25 cellular contexts compared by ENCODE assay signal in the genomic region with DNA sequence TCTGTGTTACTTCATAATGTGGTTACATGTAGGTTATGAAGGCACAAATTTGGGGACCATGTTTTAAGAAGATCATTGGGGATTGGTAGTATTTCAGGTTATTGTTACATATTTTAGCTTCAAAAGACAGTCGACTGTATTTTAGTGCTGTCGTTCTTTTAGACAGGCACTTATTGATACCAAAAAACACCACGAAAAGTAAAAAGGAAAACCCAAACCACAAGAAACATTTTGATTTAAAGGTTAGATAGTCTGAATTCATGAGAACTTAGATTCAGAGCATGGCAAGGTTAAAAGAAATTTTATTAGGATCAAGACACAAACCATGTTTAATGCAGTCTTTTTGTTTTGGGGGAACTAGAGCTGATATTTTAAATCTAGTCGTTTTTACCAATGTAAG.
A peak's percentile ranks its signal among the peaks of the same experiment; 100 is the strongest.
DNase-seq lines count a peak whose midpoint lies in the region; ATAC-seq, FAIRE-seq and TF ChIP-seq lines count a peak whose summit lies in the region.
"Had no signal": no experiment of that assay in that cellular context is flagged by ENCODE, and none has a peak within 500 bp of the region (broad histone marks: within the 10 kb centered on the region; RNA-seq: fewer than 3 reads in every experiment).

No MANE protein-coding gene starts in this region.

- TF ChIP-seq CTCF in D721Med (IDR thresholded peaks at IDR 0.05; ENCODE audit: insufficient read depth, missing control alignments) (no peak), endodermal cell (conservative IDR thresholded peaks at IDR 0.05) (no peak)

- no peaks in the 10 kb centered on the region for H3K27me3 Mint-ChIP-seq in CD4-positive, CD25-positive, alpha-beta regulatory T cell
- peaks cover 3% of the 10 kb centered on the region for H3K27me3 Mint-ChIP-seq in T-helper 2 cell treated with Interferon-gamma antibody and Interleukin-4, amounts not matched to agents 5 μg/mL and 100 μg/mL, for 36 hours (ENCODE audit: low read depth)
- H3K27me3 Mint-ChIP-seq in endodermal cell (ENCODE audit: insufficient read depth) (no peaks in the 10 kb centered on the region), T-cell (no peaks in the 10 kb centered on the region)
- H3K27me3 Mint-ChIP-seq: CD4-positive, alpha-beta memory T cell had no signal

- FAIRE-seq in D721Med (lab: Jason Lieb, UNC): peak; percentile 60
- FAIRE-seq: H54 had no signal

- CTCF ChIA-PET in T-cell (lab: Charles Lee): interaction anchor here in 1 of 2 donors (0.5 kb wide), 1 partner anchor 527 kb away, joined by 3 read pairs; no protein-coding TSS in a partner anchor

- peak overlapping the region; percentile 29 for H3K4me3 ChIP-seq in CD4-positive, CD25-positive, alpha-beta regulatory T cell (ENCODE audit: low read depth, low read length)
- H3K4me3 ChIP-seq in endodermal cell (ENCODE audit: low read length): peak overlapping the region; percentile 20
- H3K4me3 ChIP-seq: A549; BLaER1 treated with 17β-estradiol and CSF1 and Interleukin-3, amounts not matched to agents 10 nM and 100 nM; PC-9; SJCRH30 had no signal

- H3K4me1 Mint-ChIP-seq in CD4-positive, CD25-positive, alpha-beta regulatory T cell: peaks cover 12 to 31% (median 26%) of the 10 kb centered on the region in 4 donors
- peaks cover 13% of the 10 kb centered on the region for H3K4me1 Mint-ChIP-seq in T-helper 2 cell treated with Interferon-gamma antibody and Interleukin-4, amounts not matched to agents 5 μg/mL and 100 μg/mL, for 36 hours (ENCODE audit: low read depth)
- H3K4me1 Mint-ChIP-seq in endodermal cell (peaks cover 21% of the 10 kb centered on the region), T-cell (peaks cover 27 to 51% (median 28%) of the 10 kb centered on the region in 3 donors)

- H3K27ac ChIP-seq in CD4-positive, CD25-positive, alpha-beta regulatory T cell (ENCODE audit: insufficient read depth, low read length, poor library complexity, severe bottlenecking): no peak overlapping the region
- no peak overlapping the region for H3K27ac ChIP-seq in endodermal cell (ENCODE audit: low read depth, low read length)
- H3K27ac ChIP-seq: A549; BLaER1 treated with 17β-estradiol and CSF1 and Interleukin-3, amounts not matched to agents 10 nM and 100 nM; PC-9; SJCRH30 had no signal

- POLR2A ChIA-PET in T-cell (lab: Charles Lee): no interaction called here

- H3K36me3 Mint-ChIP-seq in CD4-positive, CD25-positive, alpha-beta regulatory T cell: no peaks in the 10 kb centered on the region
- no peaks in the 10 kb centered on the region for H3K36me3 Mint-ChIP-seq in T-helper 2 cell treated with Interferon-gamma antibody and Interleukin-4, amounts not matched to agents 5 μg/mL and 100 μg/mL, for 36 hours (ENCODE audit: low read depth)
- H3K36me3 Mint-ChIP-seq in endodermal cell (ENCODE audit: low read depth) (no peaks in the 10 kb centered on the region), T-cell (peaks cover 3% of the 10 kb centered on the region)

- H3K27ac Mint-ChIP-seq in CD4-positive, CD25-positive, alpha-beta regulatory T cell: peak overlapping the region in 2 of 3 donors; percentile 19 to 32
- H3K27ac Mint-ChIP-seq in T-helper 2 cell treated with Interferon-gamma antibody and Interleukin-4, amounts not matched to agents 5 μg/mL and 100 μg/mL, for 36 hours: no peak overlapping the region
- no peak overlapping the region for H3K27ac Mint-ChIP-seq in endodermal cell
- H3K27ac Mint-ChIP-seq in T-cell: no peak overlapping the region

- no peaks in the 10 kb centered on the region for H3K9me3 ChIP-seq in CD4-positive, CD25-positive, alpha-beta regulatory T cell (ENCODE audit: control insufficient read depth in 2 of 2, low read length in 2 of 2)
- no peaks in the 10 kb centered on the region for H3K9me3 ChIP-seq in endodermal cell (ENCODE audit: control insufficient read depth, low read length)
- H3K9me3 ChIP-seq: A549; BLaER1 treated with 17β-estradiol and CSF1 and Interleukin-3, amounts not matched to agents 10 nM and 100 nM; SJCRH30 had no signal

- no peak for ATAC-seq in CD4-positive, CD25-positive, alpha-beta regulatory T cell (ENCODE audit: low read depth in 2 of 2)
- no peak for ATAC-seq in HG03095 (IDR thresholded peaks at IDR 0.05; ENCODE audit: unreplicated experiment)
- ATAC-seq in T-cell (replicated peaks in 1 of 4): no peak
- ATAC-seq: A549, Right ventricle myocardium inferior, SK-N-SH treated with all-trans-retinoic acid at 6 μM for 48 hours had no signal

- H3K36me3 ChIP-seq in CD4-positive, CD25-positive, alpha-beta regulatory T cell (ENCODE audit: control insufficient read depth, insufficient read depth, low read length): no peaks in the 10 kb centered on the region
- no peaks in the 10 kb centered on the region for H3K36me3 ChIP-seq in endodermal cell (ENCODE audit: control insufficient read depth, insufficient read depth, low read length)
- H3K36me3 ChIP-seq: BLaER1 treated with 17β-estradiol and CSF1 and Interleukin-3, amounts not matched to agents 10 nM and 100 nM; SJCRH30 had no signal

- WGBS in endodermal cell (ENCODE audit: insufficient coverage in 1 of 2, insufficient read length in 1 of 2), 2 experiments: 67 to 85% methylated on average over 1 to 4 of the region's 4 CpGs

- no peaks in the 10 kb centered on the region for H3K27me3 ChIP-seq in CD4-positive, CD25-positive, alpha-beta regulatory T cell (ENCODE audit: control insufficient read depth, insufficient read depth, low read length)
- no peaks in the 10 kb centered on the region for H3K27me3 ChIP-seq in endodermal cell (ENCODE audit: control insufficient read depth, insufficient read depth, low read length, poor library complexity, severe bottlenecking)
- H3K27me3 ChIP-seq: BLaER1 treated with 17β-estradiol and CSF1 and Interleukin-3, amounts not matched to agents 10 nM and 100 nM; SJCRH30 had no signal

- no peak overlapping the region for H3K9ac ChIP-seq in endodermal cell (ENCODE audit: extremely low read depth, low read length, poor library complexity, severe bottlenecking)
- H3K9ac ChIP-seq: BLaER1 treated with 17β-estradiol and CSF1 and Interleukin-3, amounts not matched to agents 10 nM and 100 nM had no signal

- peak in 1 of 3 donors; percentile 12 for DNase-seq in CD4-positive, CD25-positive, alpha-beta regulatory T cell
- DNase-seq in D721Med (ENCODE audit: insufficient read length, low spot score): no peak
- DNase-seq in T-helper 2 cell treated with Interferon-gamma antibody and Interleukin-4, amounts not matched to agents 5 μg/mL and 100 μg/mL, for 36 hours (ENCODE audit: low spot score): no peak
- no peak for DNase-seq in endodermal cell
- no peak for DNase-seq in DMS53 treated with DMSO at 0.1 percent for 48 hours (lab: John Stamatoyannopoulos, UW; ENCODE audit: unreplicated experiment)
- DNase-seq in T-cell: no peak
- DNase-seq: AML-193; CD4-positive, alpha-beta memory T cell; COR-L47; DMS 273 treated with DMSO at 0.1 percent for 48 hours; DMS79 treated with DMSO at 0.1 percent for 48 hours; Kasumi-1; NCI-H1105 treated with DMSO at 0.1 percent for 48 hours; NCI-H2029; NCI-H446 treated with DMSO at 0.1 percent for 48 hours; NCI-H526; NCI-H82; PC-9; SJCRH30 had no signal

- no peaks in the 10 kb centered on the region for H3K9me3 Mint-ChIP-seq in CD4-positive, CD25-positive, alpha-beta regulatory T cell
- H3K9me3 Mint-ChIP-seq in T-helper 2 cell treated with Interferon-gamma antibody and Interleukin-4, amounts not matched to agents 5 μg/mL and 100 μg/mL, for 36 hours: no peaks in the 10 kb centered on the region
- no peaks in the 10 kb centered on the region for H3K9me3 Mint-ChIP-seq in endodermal cell
- no peaks in the 10 kb centered on the region for H3K9me3 Mint-ChIP-seq in T-cell
- H3K9me3 Mint-ChIP-seq: CD4-positive, alpha-beta memory T cell had no signal

- peaks cover 4% of the 10 kb centered on the region for H3K4me1 ChIP-seq in CD4-positive, CD25-positive, alpha-beta regulatory T cell (ENCODE audit: control insufficient read depth, insufficient read depth, low read length, poor library complexity, severe bottlenecking)
- H3K4me1 ChIP-seq in endodermal cell (ENCODE audit: control insufficient read depth, insufficient read depth, low read length): peaks cover 6% of the 10 kb centered on the region
- H3K4me1 ChIP-seq: BLaER1 treated with 17β-estradiol and CSF1 and Interleukin-3, amounts not matched to agents 10 nM and 100 nM; SJCRH30 had no signal

- H3K4me3 Mint-ChIP-seq in CD4-positive, CD25-positive, alpha-beta regulatory T cell: no peak overlapping the region
- H3K4me3 Mint-ChIP-seq in T-helper 2 cell treated with Interferon-gamma antibody and Interleukin-4, amounts not matched to agents 5 μg/mL and 100 μg/mL, for 36 hours: peak overlapping the region; percentile 6
- H3K4me3 Mint-ChIP-seq in endodermal cell (no peak overlapping the region), T-cell (peak overlapping the region in 1 of 3 donors; percentile 7)

Comparison
In these comparisons a context has a peak if more than half of its experiments do, and no peak if none do; other contexts are left out.
1. H3K27ac Mint-ChIP-seq: peak in CD4-positive, CD25-positive, alpha-beta regulatory T cell (2 of 3); none in T-helper 2 cell treated with Interferon-gamma antibody and Interleukin-4, amounts not matched to agents 5 μg/mL and 100 μg/mL, for 36 hours (single experiment), endodermal cell (single experiment) and T-cell (0 of 2).